9 cellular contexts compared by ENCODE assay signal in genomic region chr18:43847164-43848091, GRCh38.
DNase-seq lines count a peak whose midpoint lies in the region; ATAC-seq and TF ChIP-seq lines count a peak whose summit lies in the region.
"Had no signal": no experiment of that assay in that cellular context is flagged by ENCODE, and none has a peak within 500 bp of the region (broad histone marks: within the 10 kb centered on the region; RNA-seq: fewer than 3 reads in every experiment).

No MANE protein-coding gene starts in this region.

- H3K36me3 Mint-ChIP-seq in type B pancreatic cell: peaks cover 2% of the 10 kb centered on the region
- no peaks in the 10 kb centered on the region for H3K36me3 Mint-ChIP-seq in activated naive CD8-positive, alpha-beta T cell treated with anti-CD3 and anti-CD28 coated beads for 36 hours

- H3K9me3 Mint-ChIP-seq in type B pancreatic cell: peaks cover 5% of the 10 kb centered on the region
- H3K9me3 Mint-ChIP-seq in activated naive CD8-positive, alpha-beta T cell treated with anti-CD3 and anti-CD28 coated beads for 36 hours: no peaks in the 10 kb centered on the region

- peak overlapping the region; percentile 72 for H3K27ac ChIP-seq in HUES48 (ENCODE audit: low read depth, low read length)
- no peak overlapping the region for H3K27ac ChIP-seq in brain microvascular endothelial cell
- H3K27ac ChIP-seq in lower lobe of right lung: peak overlapping the region; percentile 59

- peak; percentile 5 for DNase-seq in brain microvascular endothelial cell
- DNase-seq in lower lobe of right lung: no peak
- DNase-seq in type B pancreatic cell (ENCODE audit: extremely low spot score, unreplicated experiment): no peak
- no peak for DNase-seq in CD1c-positive myeloid dendritic cell (ENCODE audit: extremely low spot score)
- no peak for DNase-seq in activated naive CD8-positive, alpha-beta T cell treated with anti-CD3 and anti-CD28 coated beads for 36 hours
- DNase-seq in NCI-H1105 treated with DMSO at 0.1 percent for 48 hours (lab: John Stamatoyannopoulos, UW): no peak
- DNase-seq: activated T-cell treated with anti-CD3 and anti-CD28 coated beads, Interleukin-2, amount 50 U/mL, for 1 hour; NCI-H187 treated with DMSO at 0.1 percent for 48 hours had no signal

- ATAC-seq in lower lobe of right lung: no peak

- H3K9ac ChIP-seq in HUES48 (ENCODE audit: low read depth, low read length): no peak overlapping the region; the same call in 1 of the 2 replicates

- intact Hi-C loops in lower lobe of right lung (cut with DNase I): no loop called here

- H3K27ac Mint-ChIP-seq in type B pancreatic cell: peak overlapping the region; percentile 44
- no peak overlapping the region for H3K27ac Mint-ChIP-seq in activated naive CD8-positive, alpha-beta T cell treated with anti-CD3 and anti-CD28 coated beads for 36 hours

- H3K9me3 ChIP-seq in HUES48 (ENCODE audit: control insufficient read depth, insufficient read depth, low read length) (no peaks in the 10 kb centered on the region), lower lobe of right lung (no peaks in the 10 kb centered on the region)

- H3K36me3 ChIP-seq in HUES48 (ENCODE audit: control insufficient read depth, insufficient read depth, low read length) (no peaks in the 10 kb centered on the region), brain microvascular endothelial cell (replicated peaks) (no peaks in the 10 kb centered on the region), lower lobe of right lung (no peaks in the 10 kb centered on the region)

- H3K4me1 Mint-ChIP-seq in type B pancreatic cell (ENCODE audit: unreplicated experiment): peaks cover 23% of the 10 kb centered on the region
- H3K4me1 Mint-ChIP-seq in activated naive CD8-positive, alpha-beta T cell treated with anti-CD3 and anti-CD28 coated beads for 36 hours: no peaks in the 10 kb centered on the region

- no peaks in the 10 kb centered on the region for H3K27me3 ChIP-seq in HUES48 (ENCODE audit: control insufficient read depth, insufficient read depth, low read length)
- no peaks in the 10 kb centered on the region for H3K27me3 ChIP-seq in brain microvascular endothelial cell (replicated peaks)
- no peaks in the 10 kb centered on the region for H3K27me3 ChIP-seq in lower lobe of right lung (ENCODE audit: low read depth)

- no peak for TF ChIP-seq CTCF in brain microvascular endothelial cell (IDR thresholded peaks at IDR 0.05; ENCODE audit: low read depth, low read length, missing control alignments)
- no peak for TF ChIP-seq CTCF in lower lobe of right lung (IDR thresholded peaks at IDR 0.05)
- TF ChIP-seq CTCF in type B pancreatic cell (conservative IDR thresholded peaks at IDR 0.05): no peak

- H3K27me3 Mint-ChIP-seq in type B pancreatic cell: no peaks in the 10 kb centered on the region
- H3K27me3 Mint-ChIP-seq in activated naive CD8-positive, alpha-beta T cell treated with anti-CD3 and anti-CD28 coated beads for 36 hours: no peaks in the 10 kb centered on the region

- peak overlapping the region; percentile 64 for H3K4me3 Mint-ChIP-seq in type B pancreatic cell
- H3K4me3 Mint-ChIP-seq in activated naive CD8-positive, alpha-beta T cell treated with anti-CD3 and anti-CD28 coated beads for 36 hours: no peak overlapping the region

- in situ Hi-C loops in brain microvascular endothelial cell (cut with HindIII; ENCODE audit: low pct_ligation_motif_present, low sequenced_read_pairs): no loop called here

- H3K4me1 ChIP-seq in HUES48 (ENCODE audit: control insufficient read depth, insufficient read depth, low read length) (peaks cover 31% of the 10 kb centered on the region), lower lobe of right lung (peaks cover 4% of the 10 kb centered on the region)

- H3K4me3 ChIP-seq in HUES48 (ENCODE audit: low read depth, low read length) (peak overlapping the region; percentile 7; the same call in 1 of the 2 replicates), brain microvascular endothelial cell (ENCODE audit: low read depth, low read length) (no peak overlapping the region), lower lobe of right lung (no peak overlapping the region)
